ENCODE assay signal across 7 cellular contexts in the genomic region with DNA sequence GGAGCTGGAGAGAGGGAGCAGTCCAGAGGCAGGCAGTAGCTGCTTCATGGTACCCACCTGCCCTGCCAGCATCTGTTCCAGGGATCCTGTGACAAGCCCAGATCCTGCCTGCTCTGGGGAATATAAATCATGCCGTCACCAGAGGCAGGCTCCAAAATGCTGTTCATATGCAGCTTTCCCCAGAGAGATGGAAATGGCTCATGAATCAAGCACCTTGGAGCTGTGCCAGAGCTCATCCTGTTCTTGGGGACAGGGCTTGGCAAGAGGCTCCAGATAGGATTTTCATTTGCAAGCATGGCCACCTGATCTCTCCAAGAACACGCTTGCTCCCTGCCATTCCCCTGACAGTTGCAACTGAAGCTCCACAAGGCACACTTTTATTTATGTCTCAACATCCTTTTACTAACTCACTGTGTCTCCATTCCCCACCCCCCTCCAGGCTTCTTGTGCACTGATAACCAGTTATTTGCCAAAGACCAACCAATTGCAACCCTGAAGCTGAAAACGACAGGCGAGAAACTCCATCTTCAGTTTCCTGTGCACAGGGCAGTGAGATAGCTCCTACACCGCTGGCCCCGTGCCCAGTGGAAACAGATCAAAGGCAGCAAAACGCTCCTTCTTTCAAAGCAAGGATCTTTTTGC.
DNase-seq lines count a peak whose midpoint lies in the region; ATAC-seq and TF ChIP-seq lines count a peak whose summit lies in the region.

No MANE protein-coding gene starts in this region.

- ATAC-seq in psoas muscle, result peak; percentile 95 to 99 (median 98)
- ATAC-seq in HG02798 (IDR thresholded peaks at IDR 0.05; ENCODE audit: poor library complexity, unreplicated experiment), result no peak

- intact Hi-C loops in psoas muscle (cut with DNase I), result no loop called here

- 1 to 6% (median 5%) methylated on average over 7 of the region's 7 CpGs for WGBS in psoas muscle, 3 donors

- no peak for TF ChIP-seq CTCF in psoas muscle (IDR thresholded peaks at IDR 0.05)

- H3K4me1 ChIP-seq in psoas muscle, result peaks cover 45% of the 10 kb centered on the region

- H3K36me3 ChIP-seq in psoas muscle (ENCODE audit: insufficient read depth in 1 of 2, low read depth in 1 of 2), result no peaks in the 10 kb centered on the region

- H3K27ac ChIP-seq in psoas muscle, result peak overlapping the region; percentile 82

- no peaks in the 10 kb centered on the region for H3K9me3 ChIP-seq in psoas muscle

- DNase-seq in NCI-H128 (lab: John Stamatoyannopoulos, UW; ENCODE audit: unreplicated experiment) (peak; percentile 89), SHP77 (lab: John Stamatoyannopoulos, UW) (peak; percentile 97), globus pallidus (ENCODE audit: low spot score) (peak; percentile 22), psoas muscle (peak; percentile 89 to 95), SIG-M5 (lab: John Stamatoyannopoulos, UW) (no peak), SKM-1 (lab: John Stamatoyannopoulos, UW; ENCODE audit: unreplicated experiment) (no peak)

- H3K4me3 ChIP-seq in psoas muscle, result peak overlapping the region; percentile 50

- H3K27me3 ChIP-seq in psoas muscle (ENCODE audit: insufficient read depth in 3 of 3, low read length in 2 of 3), result no peaks in the 10 kb centered on the region

Comparison
In these comparisons a context has a peak if more than half of its experiments do, and no peak if none do; other contexts are left out.
1. DNase-seq: peak in NCI-H128 (single experiment), SHP77 (2 of 2), globus pallidus (single experiment) and psoas muscle (2 of 2); none in SIG-M5 (single experiment) and SKM-1 (single experiment).